In genomic region chr17:36641331-36641876, GRCh38 we compare ENCODE assay signal across 8 cellular contexts. TPM values are rescaled to one million over a fixed set of nuclear protein-coding genes. Genes with fewer than 3 reads are reported as not detected.
DNase-seq lines count a peak whose midpoint lies in the region; TF ChIP-seq lines count a peak whose summit lies in the region.
"Had no signal": no experiment of that assay in that cellular context is flagged by ENCODE, and none has a peak within 500 bp of the region (broad histone marks: within the 10 kb centered on the region; RNA-seq: fewer than 3 reads in every experiment).

No MANE protein-coding gene starts in this region.

- TF ChIP-seq CTCF in breast epithelium (IDR thresholded peaks at IDR 0.05), result no peak
- no peak for TF ChIP-seq CTCF in spleen (IDR thresholded peaks at IDR 0.05 in 8 of 11, conservative IDR thresholded peaks at IDR 0.05 in 3 of 11)

- intact Hi-C loops in breast epithelium (cut with DNase I; ENCODE audit: low total_unique reads) (no loop called here), spleen (cut with DNase I; ENCODE audit: low total_unique reads) (no loop called here)

- H3K27me3 ChIP-seq in HUES48 (ENCODE audit: control insufficient read depth, insufficient read depth, low read length) (peaks cover 60% of the 10 kb centered on the region), breast epithelium (peaks cover 7 to 76% of the 10 kb centered on the region in 2 donors), spleen (replicated peaks in 1 of 7) (peaks cover 9 to 85% (median 53%) of the 10 kb centered on the region in 7 donors)

- H3K27ac ChIP-seq in HUES48 (ENCODE audit: low read depth, low read length) (no peak overlapping the region), breast epithelium (no peak overlapping the region), spleen (no peak overlapping the region), substantia nigra (ENCODE audit: low read depth, low read length, poor library complexity, severe bottlenecking) (no peak overlapping the region)
- H3K27ac ChIP-seq: gastroesophageal sphincter had no signal

- TF ChIP-seq POLR2A in breast epithelium (IDR thresholded peaks at IDR 0.05) (no peak), spleen (IDR thresholded peaks at IDR 0.05) (no peak)

- H3K36me3 ChIP-seq in HUES48 (ENCODE audit: control insufficient read depth, insufficient read depth, low read length), result no peaks in the 10 kb centered on the region
- no peaks in the 10 kb centered on the region for H3K36me3 ChIP-seq in breast epithelium
- H3K36me3 ChIP-seq in spleen, result no peaks in the 10 kb centered on the region
- H3K36me3 ChIP-seq: gastroesophageal sphincter had no signal

- H3K9ac ChIP-seq in HUES48 (ENCODE audit: low read depth, low read length), result no peak overlapping the region

- no peak for DNase-seq in breast epithelium (ENCODE audit: low spot score in 2 of 2)
- peak; percentile 54 for DNase-seq in left kidney (ENCODE audit: low read depth, low spot score)
- DNase-seq in spleen, result peak; percentile 50
- DNase-seq in NCI-H2171 treated with DMSO at 0.1 percent for 48 hours (lab: John Stamatoyannopoulos, UW), result no peak
- no peak for DNase-seq in substantia nigra (lab: John Stamatoyannopoulos, UW)
- DNase-seq in A172 (ENCODE audit: low spot score), result no peak

- peak overlapping the region; percentile 68 for H3K4me3 ChIP-seq in HUES48 (ENCODE audit: low read depth, low read length)
- peak overlapping the region; percentile 27 to 71 (median 43) for H3K4me3 ChIP-seq in breast epithelium
- H3K4me3 ChIP-seq in spleen, result peak overlapping the region in 6 of 8 donors; percentile 33 to 65 (median 34)

- 8 to 15% (median 11%) methylated on average over 18 to 43 of the region's 43 CpGs for WGBS in spleen, 5 donors

- H3K4me1 ChIP-seq in HUES48 (ENCODE audit: control insufficient read depth, insufficient read depth, low read length) (peaks cover 4% of the 10 kb centered on the region; the same call in 1 of the 2 replicates), breast epithelium (no peaks in the 10 kb centered on the region), spleen (peaks cover 0 to 20% (median 13%) of the 10 kb centered on the region in 6 donors)

- H3K9me3 ChIP-seq in HUES48 (ENCODE audit: control insufficient read depth, insufficient read depth, low read length) (no peaks in the 10 kb centered on the region), breast epithelium (no peaks in the 10 kb centered on the region), spleen (no peaks in the 10 kb centered on the region)
- H3K9me3 ChIP-seq: gastroesophageal sphincter had no signal

RNA-seq across cellular contexts. Expression of gene MRM1, which starts 40.0 kb away (rescaled TPM):
- total RNA-seq in breast epithelium (1 to 10 TPM; 4.8 to 7.5 (median 7.2) TPM), spleen (1 to 10 TPM; 5.4 to 9.1 (median 7.7) TPM)
- polyA plus RNA-seq in spleen, result 10 to 100 TPM in 2 of 3 donors, 1 to 10 TPM in 1; 9.4 to 13.8 (median 12.2) TPM
- total RNA-seq in A172 (2014; rRNA removed; shearing (Covaris generic)), result 12.2 and 17.2 TPM in 2 replicates

RNA-seq across cellular contexts. Expression of gene DHRS11, which starts 49.7 kb away (rescaled TPM):
- total RNA-seq in breast epithelium (10 to 100 TPM; 11.4 to 14.1 (median 11.5) TPM), spleen (1 to 10 TPM; 3.9 to 7.8 (median 5.2) TPM)
- 1 to 10 TPM; 4.1 to 5.1 (median 4.7) TPM for polyA plus RNA-seq in spleen
- total RNA-seq in A172 (2014; rRNA removed; shearing (Covaris generic)), result 15.4 and 22.7 TPM in 2 replicates

Comparison
In these comparisons a context has a peak if more than half of its experiments do, and no peak if none do; other contexts are left out.
1. DNase-seq: peak in left kidney (single experiment) and spleen (single experiment); none in breast epithelium (0 of 2), NCI-H2171 treated with DMSO at 0.1 percent for 48 hours (single experiment), substantia nigra (0 of 49) and A172 (single experiment).
2. Peak in every context shown above with its lines, with median percentiles within 50 percentile points of each other: H3K4me3 ChIP-seq.